In genomic region chr15:67383903-67384302, GRCh38 we compare ENCODE assay signal across 1 cellular context.
TF ChIP-seq lines count a peak whose summit lies in the region.

No MANE protein-coding gene starts in this region.

TF ChIP-seq in GM12878, 131 proteins besides CTCF, POLR2A, EP300 and RAD21:
- TF ChIP-seq TCF7 (IDR thresholded peaks at IDR 0.05; ENCODE audit: borderline replicate concordance) = no peak
- no peak for TF ChIP-seq BCL3 (IDR thresholded peaks at IDR 0.05; ENCODE audit: borderline replicate concordance, insufficient read depth, low read depth, low read length, poor library complexity, severe bottlenecking)
- TF ChIP-seq KAT2A (conservative IDR thresholded peaks at IDR 0.05; ENCODE audit: control insufficient read depth, low read depth, low read length) = no peak
TF ChIP-seq in GM12878: peak in this region for 0.
